ENCODE assay signal across 31 cellular contexts in genomic region chr20:56322661-56323060, GRCh38.
"Had no signal": no experiment of that assay in that cellular context is flagged by ENCODE, and none has a peak within 500 bp of the region (broad histone marks: within the 10 kb centered on the region; RNA-seq: fewer than 3 reads in every experiment).

No MANE protein-coding gene starts in this region.

- H3K27me3 ChIP-seq: ovary, sigmoid colon, thyroid gland, upper lobe of right lung had no signal

- DNase-seq: activated CD4-positive, alpha-beta memory T cell treated with anti-CD3 and anti-CD28 coated beads, Interleukin-2, amount 10 ng/mL, durations not matched to agents 7 days and 5 days; activated CD4-positive, alpha-beta T cell treated with anti-CD3 and anti-CD28 coated beads, Interleukin-2, amount 10 ng/mL, durations not matched to agents 24 days and 14 days; activated CD4-positive, CD25-positive, alpha-beta regulatory T cell treated with anti-CD3 and anti-CD28 coated beads, Interleukin-2, amount 50 U/mL, for 72 hours; activated CD8-positive, alpha-beta memory T cell treated with anti-CD3 and anti-CD28 coated beads, Interleukin-2, amount 50 U/mL, for 48 hours; activated gamma-delta T cell treated with Interleukin-2 at 50 U/mL for 16 hours; activated naive CD4-positive, alpha-beta T cell treated with anti-CD3 and anti-CD28 coated beads, Interleukin-2, amount 50 U/mL, for 16 hours; activated T-cell treated with anti-CD3 and anti-CD28 coated beads, Interleukin-2, amount 50 U/mL, for 24 hours; amygdala; caudate nucleus; endodermal cell; head of caudate nucleus; hippocampal formation; immature natural killer cell; kidney; left colon; midbrain; naive thymus-derived CD4-positive, alpha-beta T cell; ovary; retina; sigmoid colon; small intestine; stimulated activated CD4-positive, alpha-beta T cell treated with anti-CD3 and anti-CD28 coated beads, Interleukin-1b, Interleukin-23, amount 100 ng/mL, for 48 hours; stimulated activated CD4-positive, alpha-beta T cell treated with anti-CD3 and anti-CD28 coated beads, Interleukin-4, amount 100 ng/mL, for 4 hours; stimulated activated CD8-positive, alpha-beta memory T cell treated with anti-CD3 and anti-CD28 coated beads, Interleukin-4, amount 100 ng/mL, for 48 hours; stimulated activated naive CD8-positive, alpha-beta T cell treated with anti-CD3 and anti-CD28 coated beads, Interleukin-15, amount 100 ng/mL, for 72 hours; T-helper 2 cell; thyroid gland; upper lobe of right lung had no signal

- H3K36me3 ChIP-seq: esophagus muscularis mucosa, ovary, sigmoid colon, thyroid gland, upper lobe of right lung had no signal

- H3K9me3 ChIP-seq: esophagus muscularis mucosa, ovary, sigmoid colon, thyroid gland, upper lobe of right lung had no signal

- ATAC-seq: activated T-helper 17 cell treated with anti-CD3 and anti-CD28 coated beads, Interleukin-2, amount 50 U/mL, for 72 hours; left colon; naive thymus-derived CD4-positive, alpha-beta T cell; stimulated activated memory B cell treated with anti-CD40 and anti-IgM and Interleukin-4, amounts not matched to agents 10 μg/mL and 1 μg/mL and 100 μg/mL, for 72 hours; stimulated activated naive CD8-positive, alpha-beta T cell treated with anti-CD3 and anti-CD28 coated beads, Interleukin-15, amount 100 ng/mL, for 72 hours; upper lobe of right lung had no signal

- H3K4me3 ChIP-seq: esophagus muscularis mucosa, ovary, sigmoid colon, thyroid gland, upper lobe of right lung had no signal

- H3K4me1 ChIP-seq: esophagus muscularis mucosa, sigmoid colon, thyroid gland, upper lobe of right lung had no signal

- H3K27ac ChIP-seq: esophagus muscularis mucosa, ovary, sigmoid colon, thyroid gland, upper lobe of right lung had no signal
